34 cellular contexts compared by ENCODE assay signal in the genomic region with DNA sequence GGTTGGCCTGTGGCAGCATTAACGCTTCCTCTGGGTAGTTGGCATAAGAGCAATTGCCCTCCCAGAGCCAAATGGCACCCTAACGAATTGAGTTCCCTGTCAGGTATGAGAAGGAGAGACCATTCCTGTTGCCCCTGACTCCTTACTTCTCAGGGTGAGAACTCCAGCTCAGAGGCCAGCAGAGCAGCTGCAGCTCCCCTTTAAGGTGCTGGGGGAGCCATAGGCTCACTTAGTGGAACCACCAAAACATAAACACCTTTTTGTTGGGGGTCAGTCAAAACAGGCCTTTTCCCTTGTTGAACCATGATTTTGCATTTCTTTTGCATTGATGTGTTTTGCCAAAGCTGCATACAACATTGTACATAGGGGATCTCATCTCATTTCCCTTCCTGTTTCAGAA. TPM values are rescaled to one million over a fixed set of nuclear protein-coding genes. Genes with fewer than 3 reads are reported as not detected.
"Had no signal": no experiment of that assay in that cellular context is flagged by ENCODE, and none has a peak within 500 bp of the region (broad histone marks: within the 10 kb centered on the region; RNA-seq: fewer than 3 reads in every experiment).

No MANE protein-coding gene starts in this region.

- H3K27ac ChIP-seq: ascending aorta, cardiac muscle cell, Peyer's patch, VCaP had no signal

- H3K9me3 Mint-ChIP-seq: activated T-helper 2 cell treated with anti-CD3 and anti-CD28 coated beads, Interferon-gamma antibody, Interleukin-2, Interleukin-4, amounts not matched to agents 10 μg/mL and 5 μg/mL and 100 μg/mL, durations not matched to agents 14 hours and 24 hours and 36 hours; central memory CD8-positive, alpha-beta T cell had no signal

- DNase-seq: activated CD4-positive, alpha-beta T cell treated with anti-CD3 and anti-CD28 coated beads for 36 hours; activated CD4-positive, alpha-beta T cell treated with anti-CD3 and anti-CD28 coated beads, Interleukin-2, amount 10 ng/mL, durations not matched to agents 7 days and 5 days; activated CD4-positive, alpha-beta T cell treated with anti-CD3 and anti-CD28 coated beads, Interleukin-2, amount 50 U/mL, for 48 hours; activated CD8-positive, alpha-beta T cell treated with anti-CD3 and anti-CD28 coated beads, Interleukin-2, amount 10 ng/mL, durations not matched to agents 7 days and 5 days; activated gamma-delta T cell; activated naive CD4-positive, alpha-beta T cell treated with Interleukin-2 at 50 U/mL for 16 hours; activated naive CD8-positive, alpha-beta T cell treated with anti-CD3 and anti-CD28 coated beads, Interleukin-2, amount 10 ng/mL, durations not matched to agents 7 days and 5 days; activated T-cell treated with anti-CD3 and anti-CD28 coated beads, Interleukin-2, amount 50 U/mL, for 24 hours; amygdala; NCI-H1092 treated with DMSO at 0.1 percent for 48 hours; NCI-H1417; NCI-H146; NCI-H187; NCI-H2029 treated with DMSO at 0.1 percent for 48 hours; NCI-H2107; NCI-H2171; NCI-H510A; NCI-H526; NCI-H748 treated with DMSO at 0.1 percent for 48 hours; NK-92 treated with Interleukin-12 subunit alpha and Interleukin-12 subunit beta, amount 100 ng/mL, for 24 hours; PC-3; Peyer's patch; RPMI8226; SIG-M5; SW 1271; T-helper 1 cell; T-helper 2 cell; T-helper 9 cell had no signal

- H3K27ac Mint-ChIP-seq: activated CD4-positive, alpha-beta T cell treated with anti-CD3 and anti-CD28 coated beads for 36 hours; activated CD4-positive, alpha-beta T cell treated with anti-CD3 and anti-CD28 coated beads, Interleukin-2, amount 10 ng/mL, durations not matched to agents 7 days and 5 days; activated CD8-positive, alpha-beta T cell treated with anti-CD3 and anti-CD28 coated beads, Interleukin-2, amount 10 ng/mL, durations not matched to agents 7 days and 5 days; activated naive CD4-positive, alpha-beta T cell treated with anti-CD3 and anti-CD28 coated beads, Interleukin-2, amount 50 U/mL, for 24 hours; activated naive CD8-positive, alpha-beta T cell treated with anti-CD3 and anti-CD28 coated beads, Interleukin-2, amount 10 ng/mL, durations not matched to agents 7 days and 5 days; activated T-cell treated with anti-CD3 and anti-CD28 coated beads, Interleukin-2, amount 50 U/mL, for 24 hours; activated T-helper 2 cell treated with anti-CD3 and anti-CD28 coated beads, Interferon-gamma antibody, Interleukin-2, Interleukin-4, amounts not matched to agents 10 μg/mL and 5 μg/mL and 100 μg/mL, durations not matched to agents 14 hours and 24 hours and 36 hours had no signal

- H3K4me1 Mint-ChIP-seq: activated CD4-positive, alpha-beta T cell treated with anti-CD3 and anti-CD28 coated beads for 36 hours; activated CD4-positive, alpha-beta T cell treated with anti-CD3 and anti-CD28 coated beads, Interleukin-2, amount 10 ng/mL, durations not matched to agents 7 days and 5 days; activated naive CD4-positive, alpha-beta T cell treated with anti-CD3 and anti-CD28 coated beads, Interleukin-2, amount 50 U/mL, for 24 hours; activated naive CD8-positive, alpha-beta T cell treated with anti-CD3 and anti-CD28 coated beads, Interleukin-2, amount 10 ng/mL, durations not matched to agents 7 days and 5 days; central memory CD8-positive, alpha-beta T cell had no signal

- H3K4me1 ChIP-seq: ascending aorta, Peyer's patch had no signal

- H3K4me3 ChIP-seq: ascending aorta, cardiac muscle cell, Peyer's patch had no signal

- H3K4me3 Mint-ChIP-seq: activated CD4-positive, alpha-beta T cell treated with anti-CD3 and anti-CD28 coated beads for 36 hours; activated CD4-positive, alpha-beta T cell treated with anti-CD3 and anti-CD28 coated beads, Interleukin-2, amount 10 ng/mL, durations not matched to agents 7 days and 5 days; activated CD8-positive, alpha-beta T cell treated with anti-CD3 and anti-CD28 coated beads, Interleukin-2, amount 10 ng/mL, durations not matched to agents 7 days and 5 days; activated naive CD4-positive, alpha-beta T cell treated with anti-CD3 and anti-CD28 coated beads, Interleukin-2, amount 50 U/mL, for 24 hours; activated naive CD8-positive, alpha-beta T cell treated with anti-CD3 and anti-CD28 coated beads, Interleukin-2, amount 10 ng/mL, durations not matched to agents 7 days and 5 days; activated T-cell treated with anti-CD3 and anti-CD28 coated beads, Interleukin-2, amount 50 U/mL, for 24 hours; central memory CD8-positive, alpha-beta T cell had no signal

- H3K27me3 ChIP-seq: ascending aorta, cardiac muscle cell, Peyer's patch had no signal

- H3K36me3 ChIP-seq: ascending aorta, cardiac muscle cell, Peyer's patch had no signal

- ATAC-seq: activated CD4-positive, alpha-beta T cell treated with anti-CD3 and anti-CD28 coated beads for 36 hours; activated CD8-positive, alpha-beta T cell treated with anti-CD3 and anti-CD28 coated beads, Interleukin-2, amount 10 ng/mL, durations not matched to agents 7 days and 5 days; PC-3 had no signal

- H3K36me3 Mint-ChIP-seq: activated naive CD4-positive, alpha-beta T cell treated with anti-CD3 and anti-CD28 coated beads, Interleukin-2, amount 50 U/mL, for 24 hours; activated naive CD8-positive, alpha-beta T cell treated with anti-CD3 and anti-CD28 coated beads, Interleukin-2, amount 10 ng/mL, durations not matched to agents 7 days and 5 days had no signal

- H3K27me3 Mint-ChIP-seq: activated CD4-positive, alpha-beta T cell treated with anti-CD3 and anti-CD28 coated beads for 36 hours; activated CD4-positive, alpha-beta T cell treated with anti-CD3 and anti-CD28 coated beads, Interleukin-2, amount 10 ng/mL, durations not matched to agents 7 days and 5 days; activated naive CD4-positive, alpha-beta T cell treated with anti-CD3 and anti-CD28 coated beads, Interleukin-2, amount 50 U/mL, for 24 hours; activated naive CD8-positive, alpha-beta T cell treated with anti-CD3 and anti-CD28 coated beads, Interleukin-2, amount 10 ng/mL, durations not matched to agents 7 days and 5 days; activated T-cell treated with anti-CD3 and anti-CD28 coated beads, Interleukin-2, amount 50 U/mL, for 24 hours had no signal

- H3K9me3 ChIP-seq: Peyer's patch had no signal

RNA-seq across cellular contexts. Expression of a gene that starts 28.1 kb away (rescaled TPM):
- total RNA-seq: activated CD4-positive, alpha-beta T cell treated with anti-CD3 and anti-CD28 coated beads for 36 hours; activated CD4-positive, alpha-beta T cell treated with anti-CD3 and anti-CD28 coated beads, Interleukin-2, amount 10 ng/mL, durations not matched to agents 7 days and 5 days; activated CD8-positive, alpha-beta T cell treated with anti-CD3 and anti-CD28 coated beads, Interleukin-2, amount 10 ng/mL, durations not matched to agents 7 days and 5 days; activated naive CD8-positive, alpha-beta T cell treated with anti-CD3 and anti-CD28 coated beads, Interleukin-2, amount 10 ng/mL, durations not matched to agents 7 days and 5 days; activated T-helper 2 cell treated with anti-CD3 and anti-CD28 coated beads, Interferon-gamma antibody, Interleukin-2, Interleukin-4, amounts not matched to agents 10 μg/mL and 5 μg/mL and 100 μg/mL, durations not matched to agents 14 hours and 24 hours and 36 hours; ascending aorta; cardiac muscle cell; PC-3 had no signal
